23 cellular contexts compared by ENCODE assay signal in the genomic region with DNA sequence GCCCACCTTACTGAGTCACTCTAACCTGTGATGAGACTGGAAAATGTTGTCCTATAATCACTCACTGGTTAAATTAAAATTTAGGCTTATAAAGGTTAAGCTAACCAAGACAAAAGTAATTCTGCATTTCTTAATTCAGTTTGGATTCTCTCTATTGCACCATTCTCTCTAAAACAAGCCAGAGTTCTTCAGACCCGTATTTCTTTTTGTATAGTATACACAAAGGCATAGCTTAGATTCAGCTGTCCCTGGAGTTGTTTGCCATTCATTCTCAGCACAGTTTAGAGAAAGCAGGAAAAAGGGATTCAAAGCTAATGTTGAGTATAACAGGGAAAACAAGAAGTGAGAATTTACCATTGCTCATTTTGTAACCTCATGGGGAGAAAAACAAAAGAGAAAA.
"Had no signal": no experiment of that assay in that cellular context is flagged by ENCODE, and none has a peak within 500 bp of the region (broad histone marks: within the 10 kb centered on the region; RNA-seq: fewer than 3 reads in every experiment).

No MANE protein-coding gene starts in this region.

- H3K9me3 ChIP-seq: esophagus muscularis mucosa, ovary had no signal

- H3K27me3 Mint-ChIP-seq: activated CD4-positive, alpha-beta memory T cell treated with anti-CD3 and anti-CD28 coated beads, Interleukin-2, amount 10 ng/mL, durations not matched to agents 7 days and 5 days; activated naive CD8-positive, alpha-beta T cell treated with anti-CD3 and anti-CD28 coated beads, Interleukin-2, amount 10 ng/mL, durations not matched to agents 7 days and 5 days; activated T-helper 17 cell treated with anti-CD3 and anti-CD28 coated beads, Interleukin-2, amount 50 U/mL, for 72 hours; central memory CD8-positive, alpha-beta T cell; naive B cell; stimulated activated memory B cell treated with anti-CD40 and anti-IgM and Interleukin-4, amounts not matched to agents 10 μg/mL and 1 μg/mL and 100 μg/mL, for 72 hours had no signal

- H3K27ac ChIP-seq: esophagus muscularis mucosa, hepatocyte, neural progenitor cell, sigmoid colon, spleen had no signal

- H3K4me3 Mint-ChIP-seq: activated CD4-positive, alpha-beta memory T cell treated with anti-CD3 and anti-CD28 coated beads, Interleukin-2, amount 10 ng/mL, durations not matched to agents 7 days and 5 days; activated naive CD8-positive, alpha-beta T cell treated with anti-CD3 and anti-CD28 coated beads, Interleukin-2, amount 10 ng/mL, durations not matched to agents 7 days and 5 days; activated T-helper 17 cell treated with anti-CD3 and anti-CD28 coated beads, Interleukin-2, amount 50 U/mL, for 72 hours; central memory CD8-positive, alpha-beta T cell; naive B cell; neural progenitor cell; stimulated activated memory B cell treated with anti-CD40 and anti-IgM and Interleukin-4, amounts not matched to agents 10 μg/mL and 1 μg/mL and 100 μg/mL, for 72 hours; T-helper 2 cell treated with Interferon-gamma antibody and Interleukin-4, amounts not matched to agents 5 μg/mL and 100 μg/mL, for 36 hours had no signal

- H2AFZ ChIP-seq: hepatocyte, neural progenitor cell had no signal

- H3K4me1 ChIP-seq: neural progenitor cell had no signal

- H3K27me3 ChIP-seq: esophagus muscularis mucosa, hepatocyte, neural progenitor cell, ovary, sigmoid colon, spleen had no signal

- H3K27ac Mint-ChIP-seq: activated CD4-positive, alpha-beta memory T cell treated with anti-CD3 and anti-CD28 coated beads, Interleukin-2, amount 10 ng/mL, durations not matched to agents 7 days and 5 days; activated naive CD8-positive, alpha-beta T cell treated with anti-CD3 and anti-CD28 coated beads, Interleukin-2, amount 10 ng/mL, durations not matched to agents 7 days and 5 days; activated T-helper 17 cell treated with anti-CD3 and anti-CD28 coated beads, Interleukin-2, amount 50 U/mL, for 72 hours; neural progenitor cell; stimulated activated memory B cell treated with anti-CD40 and anti-IgM and Interleukin-4, amounts not matched to agents 10 μg/mL and 1 μg/mL and 100 μg/mL, for 72 hours; T-helper 2 cell treated with Interferon-gamma antibody and Interleukin-4, amounts not matched to agents 5 μg/mL and 100 μg/mL, for 36 hours had no signal

- H3K9ac ChIP-seq: neural progenitor cell had no signal

- H3K4me3 ChIP-seq: esophagus muscularis mucosa, hepatocyte, mucosa of descending colon, neural progenitor cell, ovary, sigmoid colon, spleen had no signal

- ATAC-seq: activated T-helper 17 cell treated with anti-CD3 and anti-CD28 coated beads, Interleukin-2, amount 50 U/mL, for 72 hours; mucosa of descending colon; stimulated activated memory B cell treated with anti-CD40 and anti-IgM and Interleukin-4, amounts not matched to agents 10 μg/mL and 1 μg/mL and 100 μg/mL, for 72 hours had no signal

- H3K4me2 ChIP-seq: hepatocyte, neural progenitor cell had no signal

- H3K9me3 Mint-ChIP-seq: central memory CD8-positive, alpha-beta T cell had no signal

- H3K36me3 ChIP-seq: esophagus muscularis mucosa, neural progenitor cell, ovary, sigmoid colon had no signal

- DNase-seq: activated CD4-positive, alpha-beta memory T cell treated with anti-CD3 and anti-CD28 coated beads, Interleukin-2, amount 10 ng/mL, durations not matched to agents 7 days and 5 days; activated CD4-positive, alpha-beta T cell treated with anti-CD3 and anti-CD28 coated beads for 48 hours; activated CD4-positive, CD25-positive, alpha-beta regulatory T cell; activated naive CD4-positive, alpha-beta T cell; activated naive CD8-positive, alpha-beta T cell treated with anti-CD3 and anti-CD28 coated beads, Interleukin-2, amount 10 ng/mL, durations not matched to agents 7 days and 5 days; activated T-cell treated with anti-CD3 and anti-CD28 coated beads, Interleukin-2, amount 50 U/mL, for 1 hour; anterior cingulate cortex; cortex of kidney; mesenchymal stem cell; mucosa of descending colon; naive B cell; ovary; sigmoid colon; spleen; stimulated activated CD4-positive, alpha-beta T cell treated with anti-CD3 and anti-CD28 coated beads, Interleukin-4, amount 100 ng/mL, for 4 hours; trophoblast cell had no signal
